Comparison of ENCODE assay signal across 1 cellular context in the genomic region with DNA sequence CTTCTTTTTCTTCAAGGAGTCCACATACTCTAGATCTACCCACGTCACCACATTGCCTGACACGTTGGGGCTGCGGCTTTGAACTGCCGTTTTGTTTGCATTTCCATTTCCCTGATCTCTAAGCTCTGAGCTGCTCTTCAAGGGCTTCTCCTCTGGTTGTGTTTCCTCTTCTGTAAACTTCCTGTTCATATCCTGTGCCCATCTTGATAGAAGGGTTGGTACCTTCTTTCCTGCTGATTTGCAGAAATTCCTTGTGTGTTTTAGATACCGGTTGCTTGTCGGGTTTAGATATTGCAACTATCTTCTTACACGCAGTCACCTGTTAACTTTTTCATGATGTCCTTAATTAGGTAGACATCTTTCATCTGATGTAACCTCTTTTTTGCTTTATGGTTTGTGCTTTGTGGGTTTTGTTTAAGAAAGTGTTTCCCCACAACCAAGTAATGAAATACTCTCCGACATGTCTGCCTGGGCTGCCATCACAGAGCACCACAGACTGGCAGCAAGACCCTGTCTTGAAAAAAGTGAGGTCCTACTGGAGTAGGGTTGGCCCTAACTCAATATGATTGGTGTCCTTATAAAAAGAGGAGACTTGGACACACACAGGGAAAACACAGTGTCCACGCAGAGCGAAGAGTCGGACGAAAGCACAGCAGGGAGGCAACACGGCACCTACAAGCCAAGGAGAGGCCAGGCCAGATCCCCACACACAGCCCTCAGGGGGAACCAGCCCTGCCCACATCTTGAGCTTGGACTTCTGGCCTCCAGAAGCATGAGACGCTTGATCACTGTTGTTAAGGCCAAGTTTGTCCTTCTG.
TF ChIP-seq lines count a peak whose summit lies in the region.

No MANE protein-coding gene starts in this region.

TF ChIP-seq in HepG2, 621 proteins besides CTCF, POLR2A, EP300 and RAD21 (continued from another document and continues in another):
- TF ChIP-seq, protein P1, sequence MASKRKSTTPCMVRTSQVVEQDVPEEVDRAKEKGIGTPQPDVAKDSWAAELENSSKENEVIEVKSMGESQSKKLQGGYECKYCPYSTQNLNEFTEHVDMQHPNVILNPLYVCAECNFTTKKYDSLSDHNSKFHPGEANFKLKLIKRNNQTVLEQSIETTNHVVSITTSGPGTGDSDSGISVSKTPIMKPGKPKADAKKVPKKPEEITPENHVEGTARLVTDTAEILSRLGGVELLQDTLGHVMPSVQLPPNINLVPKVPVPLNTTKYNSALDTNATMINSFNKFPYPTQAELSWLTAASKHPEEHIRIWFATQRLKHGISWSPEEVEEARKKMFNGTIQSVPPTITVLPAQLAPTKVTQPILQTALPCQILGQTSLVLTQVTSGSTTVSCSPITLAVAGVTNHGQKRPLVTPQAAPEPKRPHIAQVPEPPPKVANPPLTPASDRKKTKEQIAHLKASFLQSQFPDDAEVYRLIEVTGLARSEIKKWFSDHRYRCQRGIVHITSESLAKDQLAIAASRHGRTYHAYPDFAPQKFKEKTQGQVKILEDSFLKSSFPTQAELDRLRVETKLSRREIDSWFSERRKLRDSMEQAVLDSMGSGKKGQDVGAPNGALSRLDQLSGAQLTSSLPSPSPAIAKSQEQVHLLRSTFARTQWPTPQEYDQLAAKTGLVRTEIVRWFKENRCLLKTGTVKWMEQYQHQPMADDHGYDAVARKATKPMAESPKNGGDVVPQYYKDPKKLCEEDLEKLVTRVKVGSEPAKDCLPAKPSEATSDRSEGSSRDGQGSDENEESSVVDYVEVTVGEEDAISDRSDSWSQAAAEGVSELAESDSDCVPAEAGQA (IDR thresholded peaks at IDR 0.05; ENCODE audit: low read depth) = 0 out of 2 replicates have a peak, but pooled peaks have one; percentile 7
- TF ChIP-seq, protein P1 (CRISPR knock-in tag; IDR thresholded peaks at IDR 0.05; ENCODE audit: borderline replicate concordance) = no peak
- TF ChIP-seq, protein P2, sequence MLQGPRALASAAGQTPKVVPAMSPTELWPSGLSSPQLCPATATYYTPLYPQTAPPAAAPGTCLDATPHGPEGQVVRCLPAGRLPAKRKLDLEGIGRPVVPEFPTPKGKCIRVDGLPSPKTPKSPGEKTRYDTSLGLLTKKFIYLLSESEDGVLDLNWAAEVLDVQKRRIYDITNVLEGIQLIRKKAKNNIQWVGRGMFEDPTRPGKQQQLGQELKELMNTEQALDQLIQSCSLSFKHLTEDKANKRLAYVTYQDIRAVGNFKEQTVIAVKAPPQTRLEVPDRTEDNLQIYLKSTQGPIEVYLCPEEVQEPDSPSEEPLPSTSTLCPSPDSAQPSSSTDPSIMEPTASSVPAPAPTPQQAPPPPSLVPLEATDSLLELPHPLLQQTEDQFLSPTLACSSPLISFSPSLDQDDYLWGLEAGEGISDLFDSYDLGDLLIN (CRISPR knock-in tag; IDR thresholded peaks at IDR 0.05; ENCODE audit: borderline replicate concordance) = no peak
- TF ChIP-seq ZFP37 (CRISPR knock-in tag; IDR thresholded peaks at IDR 0.05; ENCODE audit: borderline replicate concordance) (no peak), ZFAT (CRISPR knock-in tag; conservative IDR thresholded peaks at IDR 0.05) (no peak), ZNF777 (CRISPR knock-in tag; IDR thresholded peaks at IDR 0.05) (no peak), ZNF143 (CRISPR knock-in tag; IDR thresholded peaks at IDR 0.05) (no peak), ZNF333 (CRISPR knock-in tag; IDR thresholded peaks at IDR 0.05; ENCODE audit: borderline replicate concordance) (no peak), KLF16 (CRISPR knock-in tag; IDR thresholded peaks at IDR 0.05) (no peak), ZMYM2 (CRISPR knock-in tag; IDR thresholded peaks at IDR 0.05) (no peak), ZNF121 (CRISPR knock-in tag; IDR thresholded peaks at IDR 0.05) (no peak), ZBTB8A (CRISPR knock-in tag; IDR thresholded peaks at IDR 0.05; ENCODE audit: borderline replicate concordance, low read depth) (no peak), ARNT2 (CRISPR knock-in tag; IDR thresholded peaks at IDR 0.05; ENCODE audit: low read depth) (no peak), BRCA1 (CRISPR knock-in tag; IDR thresholded peaks at IDR 0.05) (no peak), MZF1 (CRISPR knock-in tag; IDR thresholded peaks at IDR 0.05; ENCODE audit: borderline replicate concordance) (no peak), NCOA1 (CRISPR knock-in tag; IDR thresholded peaks at IDR 0.05) (no peak), ZNF605 (CRISPR knock-in tag; IDR thresholded peaks at IDR 0.05) (no peak), DNMT3B (CRISPR knock-in tag; conservative IDR thresholded peaks at IDR 0.05) (no peak), RARA (CRISPR knock-in tag; IDR thresholded peaks at IDR 0.05) (peak; percentile 56; the same call in 1 of the 2 replicates), ZZZ3 (CRISPR knock-in tag; IDR thresholded peaks at IDR 0.05; ENCODE audit: borderline replicate concordance) (no peak), GFI1 (CRISPR knock-in tag; IDR thresholded peaks at IDR 0.05; ENCODE audit: borderline replicate concordance) (no peak), ZNF639 (CRISPR knock-in tag; conservative IDR thresholded peaks at IDR 0.05) (no peak), MNT (IDR thresholded peaks at IDR 0.05) (no peak), ZBTB3 (CRISPR knock-in tag; IDR thresholded peaks at IDR 0.05; ENCODE audit: borderline replicate concordance, low read depth) (no peak), ZNF460 (CRISPR knock-in tag; IDR thresholded peaks at IDR 0.05; ENCODE audit: borderline replicate concordance) (no peak), THAP11 (CRISPR knock-in tag; IDR thresholded peaks at IDR 0.05) (peak; percentile 39; the same call in 1 of the 2 replicates), SKI (IDR thresholded peaks at IDR 0.05; ENCODE audit: partially characterized antibody) (no peak), ZSCAN21 (CRISPR knock-in tag; IDR thresholded peaks at IDR 0.05; ENCODE audit: borderline replicate concordance) (no peak), MXD4 (CRISPR knock-in tag; IDR thresholded peaks at IDR 0.05) (no peak), ARID2 (CRISPR knock-in tag; IDR thresholded peaks at IDR 0.05; ENCODE audit: borderline replicate concordance) (no peak), ONECUT2 (CRISPR knock-in tag; IDR thresholded peaks at IDR 0.05) (no peak), ZNF776 (CRISPR knock-in tag; IDR thresholded peaks at IDR 0.05) (no peak), HNF4A (CRISPR knock-in tag; IDR thresholded peaks at IDR 0.05) (peak; percentile 62), RFXAP (CRISPR knock-in tag; IDR thresholded peaks at IDR 0.05; ENCODE audit: borderline replicate concordance) (no peak), ZNF570 (CRISPR knock-in tag; IDR thresholded peaks at IDR 0.05; ENCODE audit: borderline replicate concordance) (no peak), YEATS2 (CRISPR knock-in tag; IDR thresholded peaks at IDR 0.05; ENCODE audit: borderline replicate concordance) (no peak), PAXIP1 (CRISPR knock-in tag; conservative IDR thresholded peaks at IDR 0.05) (peak; percentile 78), HES4 (CRISPR knock-in tag; IDR thresholded peaks at IDR 0.05; ENCODE audit: borderline replicate concordance) (no peak), GABPA (IDR thresholded peaks at IDR 0.05; ENCODE audit: low read depth, low read length) (no peak), GABPA (CRISPR knock-in tag; IDR thresholded peaks at IDR 0.05; ENCODE audit: low read depth) (peak; percentile 78), THRA (CRISPR knock-in tag; IDR thresholded peaks at IDR 0.05; ENCODE audit: borderline replicate concordance) (0 out of 2 replicates have a peak, but pooled peaks have one; percentile 19), CENPT (CRISPR knock-in tag; IDR thresholded peaks at IDR 0.05; ENCODE audit: low read depth) (no peak), RORA (CRISPR knock-in tag; IDR thresholded peaks at IDR 0.05) (no peak), ZMAT3 (CRISPR knock-in tag; conservative IDR thresholded peaks at IDR 0.05) (no peak; the same call in 1 of the 2 replicates), RCOR2 (CRISPR knock-in tag; IDR thresholded peaks at IDR 0.05) (peak; percentile 73)
- TF ChIP-seq, protein P3, sequence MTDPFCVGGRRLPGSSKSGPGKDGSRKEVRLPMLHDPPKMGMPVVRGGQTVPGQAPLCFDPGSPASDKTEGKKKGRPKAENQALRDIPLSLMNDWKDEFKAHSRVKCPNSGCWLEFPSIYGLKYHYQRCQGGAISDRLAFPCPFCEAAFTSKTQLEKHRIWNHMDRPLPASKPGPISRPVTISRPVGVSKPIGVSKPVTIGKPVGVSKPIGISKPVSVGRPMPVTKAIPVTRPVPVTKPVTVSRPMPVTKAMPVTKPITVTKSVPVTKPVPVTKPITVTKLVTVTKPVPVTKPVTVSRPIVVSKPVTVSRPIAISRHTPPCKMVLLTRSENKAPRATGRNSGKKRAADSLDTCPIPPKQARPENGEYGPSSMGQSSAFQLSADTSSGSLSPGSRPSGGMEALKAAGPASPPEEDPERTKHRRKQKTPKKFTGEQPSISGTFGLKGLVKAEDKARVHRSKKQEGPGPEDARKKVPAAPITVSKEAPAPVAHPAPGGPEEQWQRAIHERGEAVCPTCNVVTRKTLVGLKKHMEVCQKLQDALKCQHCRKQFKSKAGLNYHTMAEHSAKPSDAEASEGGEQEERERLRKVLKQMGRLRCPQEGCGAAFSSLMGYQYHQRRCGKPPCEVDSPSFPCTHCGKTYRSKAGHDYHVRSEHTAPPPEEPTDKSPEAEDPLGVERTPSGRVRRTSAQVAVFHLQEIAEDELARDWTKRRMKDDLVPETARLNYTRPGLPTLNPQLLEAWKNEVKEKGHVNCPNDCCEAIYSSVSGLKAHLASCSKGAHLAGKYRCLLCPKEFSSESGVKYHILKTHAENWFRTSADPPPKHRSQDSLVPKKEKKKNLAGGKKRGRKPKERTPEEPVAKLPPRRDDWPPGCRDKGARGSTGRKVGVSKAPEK (CRISPR knock-in tag; IDR thresholded peaks at IDR 0.05; ENCODE audit: borderline replicate concordance) = no peak
